Comparison of ENCODE assay signal across 8 cellular contexts in the genomic region with DNA sequence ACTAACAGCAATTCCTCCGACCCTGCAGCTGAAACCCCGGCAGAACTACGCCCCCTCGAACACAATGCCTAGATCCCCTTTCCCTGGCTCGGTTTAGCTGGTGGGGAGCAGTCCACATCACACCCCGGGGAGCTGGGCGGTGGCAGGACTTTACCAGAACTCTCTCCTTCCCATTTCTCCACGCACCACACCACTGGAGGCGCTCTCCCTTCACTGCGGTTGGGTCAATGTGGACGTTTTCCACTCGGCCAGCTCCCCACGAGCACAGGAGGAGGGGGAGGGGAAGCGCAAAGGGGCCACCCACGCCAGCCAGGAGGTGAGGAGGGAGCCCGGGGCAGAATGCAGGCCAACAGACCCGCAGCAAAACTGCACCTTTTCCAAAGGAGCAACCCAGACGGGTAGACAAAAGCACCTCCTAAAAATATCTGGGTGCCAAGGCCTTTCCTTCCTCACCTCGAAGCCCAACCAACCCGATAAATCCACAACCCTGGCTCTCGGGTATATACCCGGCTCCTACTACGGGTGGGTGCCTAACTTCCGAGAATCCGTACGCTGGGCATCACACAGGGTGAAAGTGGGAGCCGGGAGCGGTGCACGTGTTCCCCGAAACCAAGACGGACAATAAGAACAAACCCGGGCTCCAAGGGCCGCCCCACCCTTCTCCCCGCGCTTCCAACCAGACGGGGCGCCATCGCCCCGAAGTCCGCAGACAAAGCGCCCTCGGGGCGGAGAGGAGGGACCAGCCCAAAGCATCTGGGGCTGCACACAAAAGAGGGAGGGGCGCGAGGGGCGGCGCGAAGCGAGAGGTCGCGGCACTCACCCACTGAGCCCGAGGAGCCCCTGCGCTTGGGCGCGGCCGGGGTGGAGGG. TPM values are rescaled to one million over a fixed set of nuclear protein-coding genes. Genes with fewer than 3 reads are reported as not detected.
DNase-seq lines count a peak whose midpoint lies in the region; ATAC-seq, FAIRE-seq and TF ChIP-seq lines count a peak whose summit lies in the region.

No MANE protein-coding gene starts in this region.

- peak; percentile 34 for FAIRE-seq in keratinocyte (lab: Jason Lieb, UNC)

- H3K9me3 ChIP-seq in keratinocyte (ENCODE audit: control insufficient read depth, low read depth, low read length), result no peaks in the 10 kb centered on the region

- no peak overlapping the region for H2AFZ ChIP-seq in keratinocyte (ENCODE audit: control insufficient read depth, low read length)

- peak overlapping the region; percentile 97 for H3K9ac ChIP-seq in keratinocyte (ENCODE audit: control insufficient read depth, extremely low read depth, insufficient read depth, low read length)

- ATAC-seq in HG02981 (IDR thresholded peaks at IDR 0.05; ENCODE audit: unreplicated experiment) (peak; percentile 14), HG03139 (IDR thresholded peaks at IDR 0.05; ENCODE audit: unreplicated experiment) (no peak)

- H3K4me2 ChIP-seq in keratinocyte (ENCODE audit: control insufficient read depth, extremely low read depth, insufficient read depth, low read depth, low read length), result peak overlapping the region; percentile 96

- peak overlapping the region; percentile 76 to 99 (median 89) for H3K4me3 ChIP-seq in keratinocyte (ENCODE audit: control insufficient read depth in 2 of 3, extremely low read depth in 1 of 3, insufficient read depth in 2 of 3, low read depth in 1 of 3, low read length in 3 of 3)

- dilution Hi-C loops in keratinocyte (cut with MboI; ENCODE audit: extremely low pct_ligation_motif_present, low sequenced_read_pairs), result loop anchor here (25.0 kb wide), 1 partner anchor 113 kb away; no protein-coding TSS in a partner anchor

- no peaks in the 10 kb centered on the region for H3K36me3 ChIP-seq in keratinocyte (ENCODE audit: control insufficient read depth in 2 of 2, extremely low read depth in 1 of 2, insufficient read depth in 2 of 2, low read length in 2 of 2)

- H3K27me3 ChIP-seq in keratinocyte (ENCODE audit: control insufficient read depth, extremely low read depth, insufficient read depth, low read length), result no peaks in the 10 kb centered on the region

- peak overlapping the region; percentile 98 for H3K27ac ChIP-seq in keratinocyte (ENCODE audit: control insufficient read depth, insufficient read depth, low read length)

- peaks cover 62% of the 10 kb centered on the region for H3K79me2 ChIP-seq in keratinocyte (ENCODE audit: control insufficient read depth, insufficient read depth, low read length)

- peaks cover 29% of the 10 kb centered on the region for H4K20me1 ChIP-seq in keratinocyte (ENCODE audit: control insufficient read depth, extremely low read depth, insufficient read depth, low read length)

- peak; percentile 80 for DNase-seq in EL
- DNase-seq in NCI-H345 treated with DMSO at 0.1 percent for 48 hours (lab: John Stamatoyannopoulos, UW; ENCODE audit: unreplicated experiment), result peak; percentile 50
- DNase-seq in activated CD4-positive, CD25-positive, alpha-beta regulatory T cell (lab: John Stamatoyannopoulos, UW), result peak; percentile 16 to 28 (median 23)
- peak; percentile 80 for DNase-seq in cerebellum (ENCODE audit: low spot score)
- no peak for DNase-seq in keratinocyte (ENCODE audit: low read depth, low spot score)
- peak; percentile 30 to 57 for DNase-seq in stimulated activated CD4-positive, alpha-beta T cell treated with anti-CD3 and anti-CD28 coated beads, Interleukin-12 subunit alpha, Interleukin-12 subunit beta, amount 100 ng/mL, for 24 hours (ENCODE audit: low read depth in 2 of 2)

- no peaks in the 10 kb centered on the region for H3K9me1 ChIP-seq in keratinocyte (ENCODE audit: control insufficient read depth, extremely low read depth, insufficient read depth, low read length)

- H3K4me1 ChIP-seq in keratinocyte (ENCODE audit: control insufficient read depth, extremely low read depth, insufficient read depth, low read length), result peaks cover 34% of the 10 kb centered on the region

- TF ChIP-seq CTCF in keratinocyte (optimal IDR thresholded peaks at IDR 0.05 in 1 of 3, IDR thresholded peaks at IDR 0.05 in 1 of 3, conservative IDR thresholded peaks at IDR 0.05 in 1 of 3; ENCODE audit: extremely low read depth in 1 of 3, insufficient read depth in 2 of 3, low read length in 3 of 3), result peak; percentile 72 to 86 (median 76)

RNA-seq across cellular contexts. Expression of gene RTN4, which starts 1.1 kb away (rescaled TPM):
- total RNA-seq in cerebellum, result 362 TPM
- polyA plus RNA-seq in keratinocyte, result 244 to 434 TPM (median 406 TPM) in 3 replicates
- 206 TPM for polyA plus RNA-seq in keratinocyte (2011; ENCODE audit: low read depth)
- polyA plus RNA-seq in keratinocyte (2011; cell fraction: cytosol; rRNA removed), result 257 and 472 TPM in 2 replicates
- 657 and 1,094 TPM in 2 replicates for polyA plus RNA-seq in keratinocyte (2011; cell fraction: nucleus; rRNA removed)
- polyA plus RNA-seq in keratinocyte (2012; ENCODE audit: low replicate concordance), result 377 and 414 TPM in 2 replicates
- polyA minus RNA-seq in keratinocyte, result 170 to 479 TPM (median 356 TPM) in 3 replicates
- polyA minus RNA-seq in keratinocyte (2011; cell fraction: cytosol; rRNA and poly(A)+ RNA removed), result 181 TPM
- 288 and 556 TPM in 2 replicates for polyA minus RNA-seq in keratinocyte (2011; cell fraction: nucleus; rRNA and poly(A)+ RNA removed)
